In the genomic region with DNA sequence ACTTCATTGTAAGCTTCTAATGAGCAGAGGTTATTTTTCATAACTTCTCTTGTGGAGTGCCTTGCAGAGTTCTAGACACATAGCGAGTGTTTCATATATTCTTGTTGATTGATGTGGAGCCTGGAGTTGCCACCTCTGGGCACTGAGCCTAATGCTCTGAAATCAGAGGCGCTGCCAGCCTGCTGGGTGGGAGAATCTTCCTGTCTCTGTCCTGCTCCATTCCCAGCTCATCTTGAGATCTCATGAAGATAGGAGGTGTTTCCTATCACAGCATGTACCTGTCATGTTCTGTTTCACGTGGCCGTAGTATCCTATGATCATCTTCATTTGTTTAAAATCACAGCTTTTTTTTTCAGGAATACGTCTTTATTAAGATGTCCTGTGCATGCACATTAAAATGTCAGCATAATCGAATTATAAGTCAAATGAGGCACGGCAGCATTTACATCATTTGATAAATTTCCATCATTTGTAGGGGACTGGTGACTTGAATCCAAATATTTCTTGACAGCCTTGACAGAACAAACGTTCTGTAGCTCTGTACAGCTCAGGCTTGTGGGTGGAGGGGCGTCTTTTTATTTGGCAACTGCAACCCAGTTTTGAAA, we compare ENCODE assay signal across 23 cellular contexts.
"Had no signal": no experiment of that assay in that cellular context is flagged by ENCODE, and none has a peak within 500 bp of the region (broad histone marks: within the 10 kb centered on the region; RNA-seq: fewer than 3 reads in every experiment).

No MANE protein-coding gene starts in this region.

- H3K27me3 ChIP-seq: ascending aorta, body of pancreas, Peyer's patch had no signal

- H3K9me3 ChIP-seq: ascending aorta, body of pancreas, Peyer's patch had no signal

- H3K36me3 ChIP-seq: ascending aorta, Peyer's patch had no signal

- H3K4me3 ChIP-seq: ascending aorta, body of pancreas, Peyer's patch had no signal

- DNase-seq: activated B cell treated with CpG ODN at 0.5 μM for 24 hours; activated CD4-positive, alpha-beta memory T cell treated with anti-CD3 and anti-CD28 coated beads for 36 hours; activated CD4-positive, alpha-beta T cell treated with anti-CD3 and anti-CD28 coated beads for 1 hour; activated CD4-positive, alpha-beta T cell treated with anti-CD3 and anti-CD28 coated beads, Interleukin-2, amount 10 ng/mL, durations not matched to agents 7 days and 5 days; activated CD8-positive, alpha-beta memory T cell treated with anti-CD3 and anti-CD28 coated beads for 24 hours; activated effector memory CD4-positive, alpha-beta T cell treated with anti-CD3 and anti-CD28 coated beads, Interleukin-2, amount 50 U/mL, for 16 hours; activated naive CD4-positive, alpha-beta T cell treated with Interleukin-2 at 50 U/mL for 16 hours; activated naive CD8-positive, alpha-beta T cell treated with anti-CD3 and anti-CD28 coated beads, Interleukin-2, amount 50 U/mL, for 24 hours; activated T-cell treated with anti-CD3 and anti-CD28 coated beads, Interleukin-2, amount 50 U/mL, for 4 hours; amniotic stem cell; body of pancreas; cerebellar nuclear complex; NCI-H1417 treated with DMSO at 0.1 percent for 48 hours; NCI-H187; NCI-H2081; NCI-H526; NCI-H82; Peyer's patch; SHP77 treated with DMSO at 0.1 percent for 48 hours; T-cell; T-helper 2 cell; T1000 had no signal

- H3K4me1 ChIP-seq: ascending aorta, body of pancreas, Peyer's patch had no signal
